ENCODE assay signal across 2 cellular contexts in genomic region chr12:98320026-98320425, GRCh38.
TF ChIP-seq lines count a peak whose summit lies in the region.

No MANE protein-coding gene starts in this region.

TF ChIP-seq in endothelial cell of umbilical vein, 7 proteins besides CTCF, POLR2A, EP300 and RAD21:
- TF ChIP-seq MYC (IDR thresholded peaks at IDR 0.05; ENCODE audit: low read depth, low read length): no peak
- TF ChIP-seq EZH2 (IDR thresholded peaks at IDR 0.05; ENCODE audit: borderline replicate concordance, low read depth, low read length, severe bottlenecking): no peak
- no peak for TF ChIP-seq JUN (IDR thresholded peaks at IDR 0.05; ENCODE audit: borderline replicate concordance, insufficient read depth, insufficient read length, low read depth)
- TF ChIP-seq MAX (IDR thresholded peaks at IDR 0.05; ENCODE audit: insufficient read depth, insufficient read length): no peak
- TF ChIP-seq POLR2AphosphoS5 (IDR thresholded peaks at IDR 0.05; ENCODE audit: insufficient read depth, low read depth, low read length): no peak
- TF ChIP-seq FOS (IDR thresholded peaks at IDR 0.05; ENCODE audit: borderline replicate concordance, insufficient read depth, low read length): no peak
- TF ChIP-seq GATA2 (IDR thresholded peaks at IDR 0.05; ENCODE audit: insufficient read depth, insufficient read length, low read depth, low read length): no peak

TF ChIP-seq in HEK293T, 16 proteins besides CTCF, POLR2A, EP300 and RAD21:
- TF ChIP-seq ZNF384 (IDR thresholded peaks at IDR 0.05) (no peak), PKNOX1 (IDR thresholded peaks at IDR 0.05) (no peak), SP1 (IDR thresholded peaks at IDR 0.05) (no peak), NFRKB (IDR thresholded peaks at IDR 0.05) (no peak), BHLHE40 (IDR thresholded peaks at IDR 0.05; ENCODE audit: borderline replicate concordance) (no peak), L3MBTL2 (conservative IDR thresholded peaks at IDR 0.05) (no peak), ELF4 (IDR thresholded peaks at IDR 0.05) (no peak), ARNT (IDR thresholded peaks at IDR 0.05) (no peak), HDGF (IDR thresholded peaks at IDR 0.05; ENCODE audit: borderline replicate concordance) (no peak), FOXM1 (IDR thresholded peaks at IDR 0.05; ENCODE audit: borderline replicate concordance) (no peak), LEF1 (IDR thresholded peaks at IDR 0.05; ENCODE audit: borderline replicate concordance) (no peak), CTBP1 (IDR thresholded peaks at IDR 0.05; ENCODE audit: borderline replicate concordance) (no peak), TARDBP (IDR thresholded peaks at IDR 0.05) (no peak), SUZ12 (IDR thresholded peaks at IDR 0.05) (no peak), FOXK2 (IDR thresholded peaks at IDR 0.05) (no peak), FOXA1 (IDR thresholded peaks at IDR 0.05) (no peak)
